1 cellular context compared by ENCODE assay signal in genomic region chr17:28173071-28173561, GRCh38.
TF ChIP-seq lines count a peak whose summit lies in the region.

No MANE protein-coding gene starts in this region.

TF ChIP-seq in SK-N-SH treated with all-trans-retinoic acid at 6 μM for 48 hours, 23 proteins besides CTCF, POLR2A, EP300 and RAD21 (continued from another document):
- no peak for TF ChIP-seq TSHZ2 (CRISPR knock-in tag; IDR thresholded peaks at IDR 0.05)
- no peak for TF ChIP-seq ZFP3 (CRISPR knock-in tag; IDR thresholded peaks at IDR 0.05)
- TF ChIP-seq TCF4 (CRISPR knock-in tag; IDR thresholded peaks at IDR 0.05; ENCODE audit: borderline replicate concordance), result no peak
